Comparison of ENCODE assay signal across 1 cellular context in the genomic region with DNA sequence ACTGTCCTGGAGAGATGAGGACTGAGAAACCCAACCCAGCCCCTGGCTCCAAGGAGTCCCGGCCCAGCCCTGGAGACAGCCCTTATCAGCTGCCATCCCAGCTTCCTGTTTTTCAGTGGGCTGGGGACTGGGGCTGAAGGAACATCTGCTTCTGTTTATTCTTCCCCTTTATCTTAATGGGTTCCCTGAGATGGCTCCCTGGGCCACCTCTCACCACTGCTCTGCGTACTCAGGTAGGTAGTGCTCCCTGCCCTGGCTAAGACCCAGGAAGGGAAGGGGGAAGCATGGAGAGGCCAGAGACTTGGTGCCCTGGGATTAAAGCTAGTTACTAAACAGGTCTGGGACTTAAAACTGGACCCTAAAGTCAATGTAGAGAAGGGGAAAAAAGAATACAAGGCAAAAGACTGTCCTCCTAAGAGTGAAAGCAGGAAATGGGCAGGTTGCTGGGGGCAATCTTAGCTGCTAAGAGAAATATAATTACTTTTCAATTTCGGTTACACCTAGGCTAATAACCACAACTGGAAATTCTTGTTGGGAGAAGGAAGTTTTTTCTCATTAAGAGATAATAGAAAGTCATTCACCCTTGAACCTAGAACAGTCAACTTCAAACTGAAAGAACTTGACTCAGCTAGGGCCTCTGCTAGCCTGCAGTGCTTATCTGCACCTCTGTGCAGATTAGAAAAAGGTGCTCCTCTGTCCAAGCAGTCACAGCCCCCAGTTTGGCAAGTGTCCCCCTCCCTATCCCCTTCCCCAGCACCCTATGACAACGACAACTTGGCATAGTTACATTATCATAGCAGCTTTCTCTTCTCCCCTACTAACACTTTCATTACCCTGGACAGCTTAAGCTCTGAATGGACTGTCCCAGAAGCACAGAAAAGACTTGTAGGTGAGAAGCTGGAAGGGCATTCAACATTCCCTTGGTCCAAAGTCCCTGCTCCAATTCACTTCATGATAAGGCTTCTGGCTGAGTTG.
TF ChIP-seq lines count a peak whose summit lies in the region.

No MANE protein-coding gene starts in this region.

TF ChIP-seq in K562, 482 proteins besides CTCF, POLR2A, EP300 and RAD21 (continued from another document and continues in another):
- TF ChIP-seq ZNF318 (IDR thresholded peaks at IDR 0.05; ENCODE audit: borderline replicate concordance in 1 of 2, low read depth in 1 of 2) (peak in 1 of 2 experiments; percentile 21; a peak in 1 of 4 replicates), ZNF76 (CRISPR knock-in tag; IDR thresholded peaks at IDR 0.05; ENCODE audit: borderline replicate concordance) (no peak), ZKSCAN8 (CRISPR knock-in tag; IDR thresholded peaks at IDR 0.05) (no peak), NUFIP1 (IDR thresholded peaks at IDR 0.05; ENCODE audit: partially characterized antibody) (peak; percentile 59), MBD1 (CRISPR knock-in tag; IDR thresholded peaks at IDR 0.05) (no peak), MYNN (IDR thresholded peaks at IDR 0.05) (peak; percentile 77), MYNN (CRISPR knock-in tag; IDR thresholded peaks at IDR 0.05) (no peak), ZSCAN29 (IDR thresholded peaks at IDR 0.05) (no peak), GTF3C2 (IDR thresholded peaks at IDR 0.05; ENCODE audit: borderline replicate concordance, extremely low read depth, insufficient read length) (no peak), ZNF263 (CRISPR knock-in tag; IDR thresholded peaks at IDR 0.05; ENCODE audit: borderline replicate concordance) (peak; percentile 96), ZNF644 (tag; IDR thresholded peaks at IDR 0.05; ENCODE audit: low read depth) (0 out of 2 replicates have a peak, but pooled peaks have one; percentile 42), PKNOX1 (IDR thresholded peaks at IDR 0.05) (peak; percentile 25; the same call in 1 of the 2 replicates), SMARCE1 (IDR thresholded peaks at IDR 0.05) (peak; percentile 97), CHAMP1 (IDR thresholded peaks at IDR 0.05) (0 out of 2 replicates have a peak, but pooled peaks have one; percentile 76)
- TF ChIP-seq, protein P1, sequence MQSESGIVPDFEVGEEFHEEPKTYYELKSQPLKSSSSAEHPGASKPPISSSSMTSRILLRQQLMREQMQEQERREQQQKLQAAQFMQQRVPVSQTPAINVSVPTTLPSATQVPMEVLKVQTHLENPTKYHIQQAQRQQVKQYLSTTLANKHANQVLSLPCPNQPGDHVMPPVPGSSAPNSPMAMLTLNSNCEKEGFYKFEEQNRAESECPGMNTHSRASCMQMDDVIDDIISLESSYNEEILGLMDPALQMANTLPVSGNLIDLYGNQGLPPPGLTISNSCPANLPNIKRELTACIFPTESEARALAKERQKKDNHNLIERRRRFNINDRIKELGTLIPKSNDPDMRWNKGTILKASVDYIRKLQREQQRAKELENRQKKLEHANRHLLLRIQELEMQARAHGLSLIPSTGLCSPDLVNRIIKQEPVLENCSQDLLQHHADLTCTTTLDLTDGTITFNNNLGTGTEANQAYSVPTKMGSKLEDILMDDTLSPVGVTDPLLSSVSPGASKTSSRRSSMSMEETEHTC (IDR thresholded peaks at IDR 0.05): 0 out of 2 replicates have a peak, but pooled peaks have one; percentile 16
